ENCODE assay signal across 1 cellular context in genomic region chr19:34257559-34257924, GRCh38.
TF ChIP-seq lines count a peak whose summit lies in the region.

No MANE protein-coding gene starts in this region.

TF ChIP-seq in HepG2, 621 proteins besides CTCF, POLR2A, EP300 and RAD21 (continued from another document):
- TF ChIP-seq SIN3B (IDR thresholded peaks at IDR 0.05; ENCODE audit: low read length): no peak
- no peak for TF ChIP-seq NFKBIZ (CRISPR knock-in tag; IDR thresholded peaks at IDR 0.05)
- no peak for TF ChIP-seq HNRNPL (IDR thresholded peaks at IDR 0.05; ENCODE audit: low read depth, low read length)
- TF ChIP-seq BATF2 (CRISPR knock-in tag; IDR thresholded peaks at IDR 0.05): no peak
- no peak for TF ChIP-seq ZNF850 (CRISPR knock-in tag; conservative IDR thresholded peaks at IDR 0.05)
- TF ChIP-seq NKX3-1 (CRISPR knock-in tag; IDR thresholded peaks at IDR 0.05): no peak
- TF ChIP-seq ONECUT2 (CRISPR knock-in tag; IDR thresholded peaks at IDR 0.05): no peak
- no peak for TF ChIP-seq KLF12 (CRISPR knock-in tag; IDR thresholded peaks at IDR 0.05; ENCODE audit: borderline replicate concordance)
